Comparison of ENCODE assay signal across 7 cellular contexts in genomic region chr13:77328819-77329132, GRCh38. TPM values are rescaled to one million over a fixed set of nuclear protein-coding genes. Genes with fewer than 3 reads are reported as not detected.
A peak's percentile ranks its signal among the peaks of the same experiment; 100 is the strongest.
DNase-seq lines count a peak whose midpoint lies in the region; ATAC-seq and TF ChIP-seq lines count a peak whose summit lies in the region.

No MANE protein-coding gene starts in this region.

- POLR2A ChIA-PET in WTC11 (lab: Charles Lee), result interaction anchor here (1.0 kb wide), 1 partner anchor 9 kb away, joined by 3 read pairs; no protein-coding TSS in a partner anchor

- intact Hi-C loops in thyroid gland (cut with DNase I), result no loop called here

- H3K27ac ChIP-seq in thyroid gland, result peak overlapping the region; percentile 76 to 91 (median 87)

- H3K36me3 Mint-ChIP-seq in WTC11, result no peaks in the 10 kb centered on the region
- H3K36me3 Mint-ChIP-seq in immature natural killer cell, result no peaks in the 10 kb centered on the region

- no peaks in the 10 kb centered on the region for H3K36me3 ChIP-seq in thyroid gland

- H3K9me3 ChIP-seq in thyroid gland, result no peaks in the 10 kb centered on the region

- H3K27me3 Mint-ChIP-seq in WTC11 (ENCODE audit: low read depth) (peaks cover 25% of the 10 kb centered on the region), immature natural killer cell (ENCODE audit: low read depth in 3 of 3) (peaks cover 18 to 36% (median 20%) of the 10 kb centered on the region in 3 donors)

- ATAC-seq in GM19043 (IDR thresholded peaks at IDR 0.05; ENCODE audit: low read depth, unreplicated experiment) (peak; percentile 7), HG02884 (IDR thresholded peaks at IDR 0.05; ENCODE audit: unreplicated experiment) (peak; percentile 6), WTC11 (peak; percentile 0; the same call in 1 of the 2 replicates)

- CTCF ChIA-PET in WTC11 (lab: Charles Lee), result interaction anchor here (0.8 to 2.4 kb wide), 5 partner anchors 9 to 348 kb away, joined by 3 to 23 read pairs (median 4); no protein-coding TSS in a partner anchor

- H3K27ac Mint-ChIP-seq in WTC11 (no peak overlapping the region), immature natural killer cell (peak overlapping the region; percentile 82 to 99 (median 94))

- TF ChIP-seq POLR2A in thyroid gland (IDR thresholded peaks at IDR 0.05), result no peak

- WGBS in thyroid gland, 2 donors, result 4 to 6% methylated on average over 4 of the region's 4 CpGs

- H3K4me3 ChIP-seq in thyroid gland (replicated peaks in 1 of 3), result peak overlapping the region in 2 of 3 donors; percentile 48 to 71

- no peak for DNase-seq in WTC11 (ENCODE audit: low spot score)
- DNase-seq in immature natural killer cell, result no peak
- no peak for DNase-seq in thyroid gland
- DNase-seq in NCI-H187 treated with DMSO at 0.1 percent for 48 hours (lab: John Stamatoyannopoulos, UW), result no peak
- no peak for DNase-seq in stimulated activated CD4-positive, alpha-beta T cell treated with anti-CD3 and anti-CD28 coated beads, Interleukin-4, amount 100 ng/mL, for 4 hours

- TF ChIP-seq CTCF in WTC11 (IDR thresholded peaks at IDR 0.05), result no peak
- TF ChIP-seq CTCF in thyroid gland (IDR thresholded peaks at IDR 0.05), result no peak

- peak overlapping the region; percentile 92 for H3K4me3 Mint-ChIP-seq in WTC11
- peak overlapping the region; percentile 90 to 99 (median 91) for H3K4me3 Mint-ChIP-seq in immature natural killer cell

- H3K4me1 Mint-ChIP-seq in WTC11 (peaks cover 46% of the 10 kb centered on the region), immature natural killer cell (peaks cover 56 to 63% of the 10 kb centered on the region in 2 donors)

- H3K4me1 ChIP-seq in thyroid gland, result peaks cover 6 to 12% of the 10 kb centered on the region in 2 donors

- no peaks in the 10 kb centered on the region for H3K27me3 ChIP-seq in thyroid gland

- H3K9me3 Mint-ChIP-seq in WTC11, result no peaks in the 10 kb centered on the region
- no peaks in the 10 kb centered on the region for H3K9me3 Mint-ChIP-seq in immature natural killer cell

TF ChIP-seq in WTC11, 78 proteins besides CTCF, POLR2A, EP300 and RAD21:
- TF ChIP-seq, protein P1, sequence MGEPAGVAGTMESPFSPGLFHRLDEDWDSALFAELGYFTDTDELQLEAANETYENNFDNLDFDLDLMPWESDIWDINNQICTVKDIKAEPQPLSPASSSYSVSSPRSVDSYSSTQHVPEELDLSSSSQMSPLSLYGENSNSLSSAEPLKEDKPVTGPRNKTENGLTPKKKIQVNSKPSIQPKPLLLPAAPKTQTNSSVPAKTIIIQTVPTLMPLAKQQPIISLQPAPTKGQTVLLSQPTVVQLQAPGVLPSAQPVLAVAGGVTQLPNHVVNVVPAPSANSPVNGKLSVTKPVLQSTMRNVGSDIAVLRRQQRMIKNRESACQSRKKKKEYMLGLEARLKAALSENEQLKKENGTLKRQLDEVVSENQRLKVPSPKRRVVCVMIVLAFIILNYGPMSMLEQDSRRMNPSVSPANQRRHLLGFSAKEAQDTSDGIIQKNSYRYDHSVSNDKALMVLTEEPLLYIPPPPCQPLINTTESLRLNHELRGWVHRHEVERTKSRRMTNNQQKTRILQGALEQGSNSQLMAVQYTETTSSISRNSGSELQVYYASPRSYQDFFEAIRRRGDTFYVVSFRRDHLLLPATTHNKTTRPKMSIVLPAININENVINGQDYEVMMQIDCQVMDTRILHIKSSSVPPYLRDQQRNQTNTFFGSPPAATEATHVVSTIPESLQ (CRISPR knock-in tag; IDR thresholded peaks at IDR 0.05), result no peak
- TF ChIP-seq RORB (CRISPR knock-in tag; IDR thresholded peaks at IDR 0.05) (no peak), TEAD4 (CRISPR knock-in tag; IDR thresholded peaks at IDR 0.05) (no peak), MXD4 (CRISPR knock-in tag; IDR thresholded peaks at IDR 0.05; ENCODE audit: borderline replicate concordance) (no peak), TP53 (CRISPR knock-in tag; IDR thresholded peaks at IDR 0.05) (no peak), ZNF317 (CRISPR knock-in tag; IDR thresholded peaks at IDR 0.05; ENCODE audit: borderline replicate concordance, low read depth) (no peak)
- TF ChIP-seq, protein P2, sequence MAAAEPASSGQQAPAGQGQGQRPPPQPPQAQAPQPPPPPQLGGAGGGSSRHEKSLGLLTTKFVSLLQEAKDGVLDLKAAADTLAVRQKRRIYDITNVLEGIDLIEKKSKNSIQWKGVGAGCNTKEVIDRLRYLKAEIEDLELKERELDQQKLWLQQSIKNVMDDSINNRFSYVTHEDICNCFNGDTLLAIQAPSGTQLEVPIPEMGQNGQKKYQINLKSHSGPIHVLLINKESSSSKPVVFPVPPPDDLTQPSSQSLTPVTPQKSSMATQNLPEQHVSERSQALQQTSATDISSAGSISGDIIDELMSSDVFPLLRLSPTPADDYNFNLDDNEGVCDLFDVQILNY (CRISPR knock-in tag; IDR thresholded peaks at IDR 0.05), result no peak

RNA-seq across cellular contexts. Expression of gene MYCBP2, which starts 1.9 kb away (rescaled TPM):
- total RNA-seq in WTC11 (2021) (41.5 to 54.3 TPM (median 45.3 TPM) in 3 replicates), thyroid gland (100 to 1,000 TPM; 115 to 165 (median 131) TPM)
- polyA plus RNA-seq in immature natural killer cell, result 10 to 100 TPM in 2 of 3 donors, 1 to 10 TPM in 1; 7.6 to 44.0 (median 18.6) TPM
